In genomic region chr20:56014998-56015397, GRCh38 we compare ENCODE assay signal across 37 cellular contexts. TPM values are rescaled to one million over a fixed set of nuclear protein-coding genes. Genes with fewer than 3 reads are reported as not detected.
"Had no signal": no experiment of that assay in that cellular context is flagged by ENCODE, and none has a peak within 500 bp of the region (broad histone marks: within the 10 kb centered on the region; RNA-seq: fewer than 3 reads in every experiment).

No MANE protein-coding gene starts in this region.

- H3K27me3 ChIP-seq: adrenal gland, ascending aorta, body of pancreas, brain microvascular endothelial cell, breast epithelium, cardiac muscle cell had no signal

- FAIRE-seq: astrocyte had no signal

- H3K4me3 ChIP-seq: adrenal gland, ascending aorta, body of pancreas, breast epithelium, cardiac muscle cell had no signal

- H3K4me1 ChIP-seq: adrenal gland, ascending aorta, body of pancreas, breast epithelium had no signal

- H3K36me3 ChIP-seq: adrenal gland, ascending aorta, brain microvascular endothelial cell, breast epithelium, cardiac muscle cell had no signal

- H3K27ac ChIP-seq: adrenal gland, ascending aorta, body of pancreas, brain microvascular endothelial cell, breast epithelium, cardiac muscle cell had no signal

- DNase-seq: activated effector memory CD4-positive, alpha-beta T cell treated with anti-CD3 and anti-CD28 coated beads, Interleukin-2, amount 50 U/mL, for 16 hours; activated effector memory CD4-positive, alpha-beta T cell treated with Interleukin-2 at 50 U/mL for 16 hours; activated gamma-delta T cell; activated gamma-delta T cell treated with Interleukin-2 at 50 U/mL for 16 hours; activated naive CD4-positive, alpha-beta T cell; activated naive CD4-positive, alpha-beta T cell treated with anti-CD3 and anti-CD28 coated beads for 36 hours; activated naive CD4-positive, alpha-beta T cell treated with anti-CD3 and anti-CD28 coated beads, Interleukin-2, amount 10 ng/mL, durations not matched to agents 7 days and 5 days; activated naive CD4-positive, alpha-beta T cell treated with anti-CD3 and anti-CD28 coated beads, Interleukin-2, amount 50 U/mL, for 16 hours; activated naive CD4-positive, alpha-beta T cell treated with Interleukin-2 at 50 U/mL for 16 hours; activated naive CD8-positive, alpha-beta T cell treated with anti-CD3 and anti-CD28 coated beads for 36 hours; activated naive CD8-positive, alpha-beta T cell treated with anti-CD3 and anti-CD28 coated beads, Interleukin-2, amount 10 ng/mL, durations not matched to agents 7 days and 5 days; activated naive CD8-positive, alpha-beta T cell treated with anti-CD3 and anti-CD28 coated beads, Interleukin-2, amount 50 U/mL, for 24 hours; activated T-cell treated with anti-CD3 and anti-CD28 coated beads for 4 hours; activated T-cell treated with anti-CD3 and anti-CD28 coated beads, Interleukin-2, amount 50 U/mL, for 1 hour; activated T-cell treated with anti-CD3 and anti-CD28 coated beads, Interleukin-2, amount 50 U/mL, for 24 hours; activated T-cell treated with anti-CD3 and anti-CD28 coated beads, Interleukin-2, amount 50 U/mL, for 4 hours; activated T-cell treated with anti-CD3 and anti-CD28 coated beads, Interleukin-2, amount 50 U/mL, for 48 hours; activated T-cell treated with anti-CD3 and anti-CD28 coated beads, Interleukin-2, amount 50 U/mL, for 72 hours; adrenal gland; amniotic stem cell; amygdala; anterior cingulate cortex; aorta; body of pancreas; brain microvascular endothelial cell; caudate nucleus; central memory CD4-positive, alpha-beta T cell; cerebellar nuclear complex had no signal

- H3K9me3 ChIP-seq: adrenal gland, ascending aorta, body of pancreas, breast epithelium had no signal

RNA-seq across cellular contexts. Expression of gene CBLN4, which starts 9.7 kb away (rescaled TPM):
- total RNA-seq: activated naive CD4-positive, alpha-beta T cell treated with anti-CD3 and anti-CD28 coated beads for 36 hours; activated naive CD4-positive, alpha-beta T cell treated with anti-CD3 and anti-CD28 coated beads, Interleukin-2, amount 50 U/mL, for 72 hours; activated naive CD8-positive, alpha-beta T cell treated with anti-CD3 and anti-CD28 coated beads for 36 hours; activated naive CD8-positive, alpha-beta T cell treated with anti-CD3 and anti-CD28 coated beads, Interleukin-2, amount 10 ng/mL, durations not matched to agents 7 days and 5 days; activated T-cell treated with anti-CD3 and anti-CD28 coated beads, Interleukin-2, amount 50 U/mL, for 4 hours; activated T-cell treated with anti-CD3 and anti-CD28 coated beads, Interleukin-2, amount 50 U/mL, for 72 hours; activated T-helper 1 cell treated with anti-CD3 and anti-CD28 coated beads, Interleukin-12 subunit alpha, Interleukin-12 subunit beta, Interleukin-2, Interleukin-4 antibody, amounts not matched to agents 30 ng/mL and 10 ng/mL and 1 ng/mL, durations not matched to agents 14 hours and 24 hours and 36 hours; activated T-helper 17 cell treated with anti-CD3 and anti-CD28 coated beads, Interleukin-2, amount 50 U/mL, for 72 hours; activated T-helper 2 cell treated with anti-CD3 and anti-CD28 coated beads, Interferon-gamma antibody, Interleukin-2, Interleukin-4, amounts not matched to agents 10 μg/mL and 5 μg/mL and 100 μg/mL, durations not matched to agents 14 hours and 24 hours and 36 hours; astrocyte; cardiac muscle cell; chondrocyte had no signal
